27 cellular contexts compared by ENCODE assay signal in the genomic region with DNA sequence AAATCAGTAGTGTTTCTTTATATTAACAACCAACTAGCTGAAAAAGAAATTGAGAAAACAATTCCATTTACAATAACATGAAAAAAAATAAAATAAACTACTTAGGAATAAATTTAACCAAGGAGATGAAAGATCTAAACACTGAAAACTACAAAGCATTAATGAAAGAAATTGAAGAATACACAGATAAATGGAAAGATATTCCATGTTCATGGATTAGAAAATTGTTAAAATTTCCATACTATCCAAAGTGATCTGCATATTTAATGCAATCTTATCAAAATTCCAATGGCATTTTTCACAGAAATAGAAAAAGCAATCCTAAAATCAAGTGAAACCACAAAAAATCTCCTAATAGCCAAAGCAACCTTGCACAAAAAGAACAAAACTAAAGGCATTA.
"Had no signal": no experiment of that assay in that cellular context is flagged by ENCODE, and none has a peak within 500 bp of the region (broad histone marks: within the 10 kb centered on the region; RNA-seq: fewer than 3 reads in every experiment).

No MANE protein-coding gene starts in this region.

- H3K27ac ChIP-seq: lower lobe of right lung, neural progenitor cell, neutrophil, right atrium auricular region, right lobe of liver, suprapubic skin, thoracic aorta, tibial artery, upper lobe of right lung had no signal

- ATAC-seq: left cardiac atrium; left lobe of liver; lower lobe of right lung; naive thymus-derived CD8-positive, alpha-beta T cell; right lobe of liver; upper lobe of right lung had no signal

- H3K9me3 Mint-ChIP-seq: stimulated activated naive CD8-positive, alpha-beta T cell treated with anti-CD3 and anti-CD28 coated beads, Interleukin-15, Interleukin-2, amounts not matched to agents 100 ng/mL and 50 ng/mL, for 24 hours had no signal

- H3K4me1 Mint-ChIP-seq: naive thymus-derived CD8-positive, alpha-beta T cell; neural progenitor cell had no signal

- H3K4me3 Mint-ChIP-seq: naive thymus-derived CD8-positive, alpha-beta T cell; nephron progenitor cell; neural progenitor cell; stimulated activated naive CD8-positive, alpha-beta T cell treated with anti-CD3 and anti-CD28 coated beads, Interleukin-15, Interleukin-2, amounts not matched to agents 100 ng/mL and 50 ng/mL, for 24 hours had no signal

- DNase-seq: islet precursor cell; kidney glomerular epithelial cell; left cardiac atrium; lower lobe of right lung; mammary epithelial cell; mesenchymal stem cell; naive thymus-derived CD8-positive, alpha-beta T cell; nephron progenitor cell; occipital lobe; right lobe of liver; stimulated activated CD4-positive, alpha-beta T cell treated with anti-CD3 and anti-CD28 coated beads, Interleukin-12 subunit alpha, Interleukin-12 subunit beta, amount 100 ng/mL, for 4 hours; stimulated activated CD4-positive, alpha-beta T cell treated with anti-CD3 and anti-CD28 coated beads, Interleukin-15, amount 100 ng/mL, for 24 hours; stimulated activated CD4-positive, alpha-beta T cell treated with anti-CD3 and anti-CD28 coated beads, Interleukin-2, amount 100 ng/mL, for 24 hours; stimulated activated CD4-positive, alpha-beta T cell treated with anti-CD3 and anti-CD28 coated beads, Interleukin-4, amount 100 ng/mL, for 1 hour; stimulated activated naive CD4-positive, alpha-beta T cell; tibial artery; trophoblast cell; upper lobe of right lung had no signal

- H3K36me3 ChIP-seq: lower lobe of right lung, neural progenitor cell, neutrophil, right atrium auricular region, right lobe of liver, suprapubic skin, thoracic aorta, tibial artery, upper lobe of right lung had no signal

- FAIRE-seq: urothelium cell line had no signal

- H3K4me1 ChIP-seq: lower lobe of right lung, neural progenitor cell, right atrium auricular region, right lobe of liver, suprapubic skin, tibial artery, upper lobe of right lung had no signal

- H3K27me3 Mint-ChIP-seq: naive thymus-derived CD8-positive, alpha-beta T cell; progenitor cell of endocrine pancreas; stimulated activated naive CD8-positive, alpha-beta T cell treated with anti-CD3 and anti-CD28 coated beads, Interleukin-15, Interleukin-2, amounts not matched to agents 100 ng/mL and 50 ng/mL, for 24 hours had no signal

- H3K9me3 ChIP-seq: lower lobe of right lung, neutrophil, right atrium auricular region, right lobe of liver, suprapubic skin, thoracic aorta, tibial artery, upper lobe of right lung had no signal

- H3K9ac ChIP-seq: neural progenitor cell had no signal

- H3K36me3 Mint-ChIP-seq: neural progenitor cell had no signal

- H3K4me2 ChIP-seq: neural progenitor cell had no signal

- H3K27ac Mint-ChIP-seq: naive thymus-derived CD8-positive, alpha-beta T cell; nephron progenitor cell; neural progenitor cell; progenitor cell of endocrine pancreas; stimulated activated naive CD8-positive, alpha-beta T cell treated with anti-CD3 and anti-CD28 coated beads, Interleukin-15, Interleukin-2, amounts not matched to agents 100 ng/mL and 50 ng/mL, for 24 hours had no signal

- H2AFZ ChIP-seq: neural progenitor cell had no signal

- H3K4me3 ChIP-seq: lower lobe of right lung, neural progenitor cell, right atrium auricular region, right lobe of liver, suprapubic skin, thoracic aorta, tibial artery, upper lobe of right lung had no signal

- H3K27me3 ChIP-seq: neural progenitor cell, neutrophil, right atrium auricular region, right lobe of liver, suprapubic skin, tibial artery, upper lobe of right lung had no signal
